ENCODE assay signal across 10 cellular contexts in the genomic region with DNA sequence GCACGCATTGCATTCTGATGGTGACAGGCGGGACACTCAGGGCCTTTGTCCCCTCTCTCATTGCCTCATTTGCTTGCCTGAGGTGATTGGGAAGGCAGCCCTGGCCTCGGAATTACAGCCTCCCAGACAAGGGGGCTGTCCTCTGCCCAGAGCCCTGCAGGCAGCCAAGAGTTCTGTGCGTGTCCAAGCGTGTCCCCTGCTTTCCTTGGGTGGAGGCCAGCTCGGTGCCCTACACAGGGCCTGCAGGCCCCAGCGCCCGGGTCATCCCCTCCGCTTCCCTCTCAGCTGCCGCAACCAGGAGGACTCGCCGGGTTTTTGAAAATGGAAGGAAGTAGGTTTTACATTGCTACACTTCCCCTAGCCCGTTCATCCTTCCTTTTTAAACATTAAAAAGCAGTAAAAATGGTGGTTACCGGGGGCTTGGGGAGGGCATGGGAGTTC. TPM values are rescaled to one million over a fixed set of nuclear protein-coding genes. Genes with fewer than 3 reads are reported as not detected.
A peak's percentile ranks its signal among the peaks of the same experiment; 100 is the strongest.
DNase-seq lines count a peak whose midpoint lies in the region; FAIRE-seq and TF ChIP-seq lines count a peak whose summit lies in the region.
"Had no signal": no experiment of that assay in that cellular context is flagged by ENCODE, and none has a peak within 500 bp of the region (broad histone marks: within the 10 kb centered on the region; RNA-seq: fewer than 3 reads in every experiment).

No MANE protein-coding gene starts in this region.

- no peaks in the 10 kb centered on the region for H3K27me3 ChIP-seq in BE2C
- no peaks in the 10 kb centered on the region for H3K27me3 ChIP-seq in endodermal cell (ENCODE audit: control insufficient read depth, insufficient read depth, low read length, poor library complexity, severe bottlenecking)
- no peaks in the 10 kb centered on the region for H3K27me3 ChIP-seq in A673 (replicated peaks; ENCODE audit: insufficient read depth, low read depth, low read length, poor library complexity)

- H3K27ac Mint-ChIP-seq in endodermal cell, result no peak overlapping the region
- H3K27ac Mint-ChIP-seq: activated CD8-positive, alpha-beta T cell treated with anti-CD3 and anti-CD28 coated beads for 36 hours had no signal

- H3K9me3 ChIP-seq in BE2C, result no peaks in the 10 kb centered on the region
- H3K9me3 ChIP-seq in endodermal cell (ENCODE audit: control insufficient read depth, low read length), result no peaks in the 10 kb centered on the region
- no peaks in the 10 kb centered on the region for H3K9me3 ChIP-seq in A673 (ENCODE audit: low read depth, low read length, poor library complexity, severe bottlenecking)

- H3K4me1 Mint-ChIP-seq in endodermal cell, result peaks cover 7% of the 10 kb centered on the region

- intact Hi-C loops in A673 (cut with micrococcal nuclease; ENCODE audit: unreplicated experiment), result no loop called here

- CTCF ChIA-PET in A673 (lab: Charles Lee), result no interaction called here

- peak; percentile 75 for DNase-seq in BE2C
- DNase-seq in NCI-H1694 treated with DMSO at 0.1 percent for 48 hours (lab: John Stamatoyannopoulos, UW), result peak; percentile 19
- no peak for DNase-seq in endodermal cell
- peak; percentile 66 for DNase-seq in midbrain (lab: John Stamatoyannopoulos, UW)
- DNase-seq in A673 (ENCODE audit: low spot score), result no peak
- DNase-seq in D721Med (ENCODE audit: insufficient read length, low spot score), result no peak
- DNase-seq in NCI-H1048 (lab: John Stamatoyannopoulos, UW), result no peak
- no peak for DNase-seq in LoVo (ENCODE audit: low spot score)
- DNase-seq: activated CD8-positive, alpha-beta T cell treated with anti-CD3 and anti-CD28 coated beads for 36 hours; amniotic stem cell had no signal

- FAIRE-seq in D721Med (lab: Jason Lieb, UNC), result no peak

- no TSS peak for BruUV-seq in A673 (replicated peaks; lab: Mats Ljungman, UMichigan)

- no peak overlapping the region for H3K4me3 Mint-ChIP-seq in endodermal cell
- H3K4me3 Mint-ChIP-seq: activated CD8-positive, alpha-beta T cell treated with anti-CD3 and anti-CD28 coated beads for 36 hours had no signal

- 90 to 94% methylated on average over 4 to 14 of the region's 14 CpGs for whole genome bisulfite sequencing in endodermal cell (ENCODE audit: insufficient coverage in 1 of 2, insufficient read length in 1 of 2), 2 experiments

- H3K36me3 Mint-ChIP-seq in endodermal cell (ENCODE audit: low read depth), result no peaks in the 10 kb centered on the region

- H3K4me3 ChIP-seq in BE2C (ENCODE audit: low read depth, low read length) (no peak overlapping the region), endodermal cell (ENCODE audit: low read length) (no peak overlapping the region), A673 (ENCODE audit: low read depth, low read length, poor library complexity, severe bottlenecking) (no peak overlapping the region)

- H3K27me3 Mint-ChIP-seq in endodermal cell (ENCODE audit: insufficient read depth), result no peaks in the 10 kb centered on the region
- H3K27me3 Mint-ChIP-seq: activated CD8-positive, alpha-beta T cell treated with anti-CD3 and anti-CD28 coated beads for 36 hours had no signal

- no peaks in the 10 kb centered on the region for H3K9me3 Mint-ChIP-seq in endodermal cell
- H3K9me3 Mint-ChIP-seq: activated CD8-positive, alpha-beta T cell treated with anti-CD3 and anti-CD28 coated beads for 36 hours had no signal

- POLR2A ChIA-PET in A673 (lab: Charles Lee; ENCODE audit: low non-redundant PET), result no interaction called here

- H3K36me3 ChIP-seq in BE2C (peaks cover 10% of the 10 kb centered on the region; the same call in 1 of the 2 replicates), endodermal cell (ENCODE audit: control insufficient read depth, insufficient read depth, low read length) (no peaks in the 10 kb centered on the region), A673 (ENCODE audit: insufficient read depth, low read length, poor library complexity, severe bottlenecking) (no peaks in the 10 kb centered on the region)

- peaks cover 40% of the 10 kb centered on the region for H3K4me1 ChIP-seq in BE2C
- H3K4me1 ChIP-seq in endodermal cell (ENCODE audit: control insufficient read depth, insufficient read depth, low read length), result no peaks in the 10 kb centered on the region
- H3K4me1 ChIP-seq in A673 (ENCODE audit: insufficient read depth, low read length, poor library complexity, severe bottlenecking), result peaks cover 17% of the 10 kb centered on the region

- no peak for TF ChIP-seq CTCF in BE2C (IDR thresholded peaks at IDR 0.05; ENCODE audit: low read depth, low read length)
- TF ChIP-seq CTCF in endodermal cell (conservative IDR thresholded peaks at IDR 0.05), result no peak
- TF ChIP-seq CTCF in A673 (conservative IDR thresholded peaks at IDR 0.05; ENCODE audit: low read depth, low read length), result no peak
- no peak for TF ChIP-seq CTCF in D721Med (IDR thresholded peaks at IDR 0.05; ENCODE audit: insufficient read depth, missing control alignments)

- no peak overlapping the region for H3K9ac ChIP-seq in endodermal cell (ENCODE audit: extremely low read depth, low read length, poor library complexity, severe bottlenecking)

- peak overlapping the region; percentile 51 for H3K27ac ChIP-seq in endodermal cell (ENCODE audit: low read depth, low read length)
- H3K27ac ChIP-seq in A673 (ENCODE audit: low read depth, low read length, poor library complexity, severe bottlenecking), result no peak overlapping the region

RNA-seq across cellular contexts. Expression of gene GRAMD4, which starts 1.9 kb away (rescaled TPM):
- polyA plus RNA-seq in BE2C (2012; ENCODE audit: insufficient read depth, insufficient read length, low read depth), result 53.7 TPM
- total RNA-seq in endodermal cell, result 10 to 100 TPM; 38.0 to 43.3 TPM
- 32.1 TPM for polyA plus RNA-seq in endodermal cell (2013, experiment 1 of 2)
- polyA plus RNA-seq in endodermal cell (2013, experiment 2 of 2), result 27.6 TPM
- 18.4 and 21.3 TPM in 2 replicates for total RNA-seq in A673 (2021)

Comparison
In these comparisons a context has a peak if more than half of its experiments do, and no peak if none do; other contexts are left out.
1. DNase-seq: peak in BE2C (single experiment), NCI-H1694 treated with DMSO at 0.1 percent for 48 hours (single experiment) and midbrain (single experiment); none in endodermal cell (single experiment), A673 (single experiment), D721Med (single experiment), NCI-H1048 (single experiment) and LoVo (single experiment).